8 cellular contexts compared by ENCODE assay signal in the genomic region with DNA sequence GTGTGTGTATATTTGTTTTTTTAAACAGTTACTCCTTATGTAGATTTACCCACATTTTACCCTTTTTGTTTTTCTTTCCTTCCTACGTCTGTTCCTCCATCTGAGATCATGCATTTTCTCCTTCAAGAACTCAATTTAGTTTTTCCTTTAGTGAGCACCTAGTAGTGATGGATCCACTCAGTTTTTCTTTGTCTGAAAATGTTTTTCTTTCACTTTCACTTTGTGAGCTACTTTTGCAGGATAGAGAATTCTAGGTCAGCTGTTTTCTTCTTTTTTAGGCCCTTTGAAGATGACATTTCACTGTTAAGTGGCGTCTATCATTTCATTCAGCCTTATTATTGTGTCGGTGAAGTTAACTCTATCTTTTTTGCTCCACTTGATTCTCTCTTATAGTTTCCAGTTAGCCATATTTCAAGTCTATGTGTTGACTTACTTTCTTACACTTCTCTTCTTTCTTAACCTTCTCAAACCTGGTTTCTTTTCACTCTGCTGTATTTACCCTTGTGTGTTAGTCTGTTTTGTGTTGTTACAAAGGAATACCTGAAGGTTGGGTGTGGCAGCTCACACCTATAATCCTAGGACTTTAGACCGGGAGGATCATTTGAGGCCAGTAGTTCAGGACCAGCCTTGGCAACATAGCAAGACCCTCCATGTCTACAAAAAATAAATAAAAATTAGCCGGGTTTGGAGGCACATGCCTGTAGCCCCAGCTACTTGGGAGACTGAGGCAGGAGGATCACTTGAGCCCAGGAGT. TPM values are rescaled to one million over a fixed set of nuclear protein-coding genes. Genes with fewer than 3 reads are reported as not detected.
DNase-seq lines count a peak whose midpoint lies in the region; ATAC-seq and TF ChIP-seq lines count a peak whose summit lies in the region.

No MANE protein-coding gene starts in this region.

- H3K4me3 Mint-ChIP-seq in stimulated activated naive CD8-positive, alpha-beta T cell treated with anti-CD3 and anti-CD28 coated beads, Interleukin-15, Interleukin-2, amounts not matched to agents 100 ng/mL and 50 ng/mL, for 24 hours, result peak overlapping the region; percentile 57
- peak overlapping the region; percentile 77 for H3K4me3 Mint-ChIP-seq in activated CD4-positive, alpha-beta memory T cell treated with anti-CD3 and anti-CD28 coated beads, Interleukin-2, amount 10 ng/mL, durations not matched to agents 7 days and 5 days
- peak overlapping the region; percentile 84 to 92 (median 86) for H3K4me3 Mint-ChIP-seq in immature natural killer cell
- no peak overlapping the region for H3K4me3 Mint-ChIP-seq in type B pancreatic cell

- H3K9me3 Mint-ChIP-seq in stimulated activated naive CD8-positive, alpha-beta T cell treated with anti-CD3 and anti-CD28 coated beads, Interleukin-15, Interleukin-2, amounts not matched to agents 100 ng/mL and 50 ng/mL, for 24 hours, result no peaks in the 10 kb centered on the region
- no peaks in the 10 kb centered on the region for H3K9me3 Mint-ChIP-seq in activated CD4-positive, alpha-beta memory T cell treated with anti-CD3 and anti-CD28 coated beads, Interleukin-2, amount 10 ng/mL, durations not matched to agents 7 days and 5 days
- H3K9me3 Mint-ChIP-seq in immature natural killer cell (no peaks in the 10 kb centered on the region), type B pancreatic cell (no peaks in the 10 kb centered on the region)

- peaks cover 19% of the 10 kb centered on the region for H3K4me1 Mint-ChIP-seq in stimulated activated naive CD8-positive, alpha-beta T cell treated with anti-CD3 and anti-CD28 coated beads, Interleukin-15, Interleukin-2, amounts not matched to agents 100 ng/mL and 50 ng/mL, for 24 hours (ENCODE audit: low read depth)
- peaks cover 30% of the 10 kb centered on the region for H3K4me1 Mint-ChIP-seq in activated CD4-positive, alpha-beta memory T cell treated with anti-CD3 and anti-CD28 coated beads, Interleukin-2, amount 10 ng/mL, durations not matched to agents 7 days and 5 days
- H3K4me1 Mint-ChIP-seq in immature natural killer cell (peaks cover 20% of the 10 kb centered on the region in 2 donors), type B pancreatic cell (ENCODE audit: unreplicated experiment) (no peaks in the 10 kb centered on the region)

- peaks cover 45% of the 10 kb centered on the region for H3K36me3 Mint-ChIP-seq in stimulated activated naive CD8-positive, alpha-beta T cell treated with anti-CD3 and anti-CD28 coated beads, Interleukin-15, Interleukin-2, amounts not matched to agents 100 ng/mL and 50 ng/mL, for 24 hours (ENCODE audit: low read depth)
- peaks cover 38% of the 10 kb centered on the region for H3K36me3 Mint-ChIP-seq in activated CD4-positive, alpha-beta memory T cell treated with anti-CD3 and anti-CD28 coated beads, Interleukin-2, amount 10 ng/mL, durations not matched to agents 7 days and 5 days (ENCODE audit: low read depth)
- H3K36me3 Mint-ChIP-seq in immature natural killer cell (peaks cover 6 to 36% (median 15%) of the 10 kb centered on the region in 3 donors), type B pancreatic cell (peaks cover 47% of the 10 kb centered on the region)

- TF ChIP-seq CTCF in type B pancreatic cell (conservative IDR thresholded peaks at IDR 0.05), result no peak

- CTCF ChIA-PET in activated CD4-positive, alpha-beta memory T cell treated with anti-CD3 and anti-CD28 coated beads, Interleukin-2, amount 10 ng/mL, durations not matched to agents 7 days and 5 days (lab: Charles Lee), result interaction anchor here (1.1 to 1.3 kb wide), 2 partner anchors 10 to 88 kb away, joined by 3 to 5 read pairs; no protein-coding TSS in a partner anchor

- POLR2A ChIA-PET in activated CD4-positive, alpha-beta memory T cell treated with anti-CD3 and anti-CD28 coated beads, Interleukin-2, amount 10 ng/mL, durations not matched to agents 7 days and 5 days (lab: Charles Lee), result interaction anchor here (1.0 to 1.8 kb wide), 5 partner anchors 11 to 592 kb away, joined by 3 to 6 read pairs (median 5); a partner anchor contains a TSS

- H3K27me3 Mint-ChIP-seq in stimulated activated naive CD8-positive, alpha-beta T cell treated with anti-CD3 and anti-CD28 coated beads, Interleukin-15, Interleukin-2, amounts not matched to agents 100 ng/mL and 50 ng/mL, for 24 hours, result no peaks in the 10 kb centered on the region
- no peaks in the 10 kb centered on the region for H3K27me3 Mint-ChIP-seq in activated CD4-positive, alpha-beta memory T cell treated with anti-CD3 and anti-CD28 coated beads, Interleukin-2, amount 10 ng/mL, durations not matched to agents 7 days and 5 days
- H3K27me3 Mint-ChIP-seq in immature natural killer cell (ENCODE audit: low read depth in 3 of 3) (peaks cover 0 to 7% (median 0%) of the 10 kb centered on the region in 3 donors), type B pancreatic cell (no peaks in the 10 kb centered on the region)

- H3K27ac Mint-ChIP-seq in stimulated activated naive CD8-positive, alpha-beta T cell treated with anti-CD3 and anti-CD28 coated beads, Interleukin-15, Interleukin-2, amounts not matched to agents 100 ng/mL and 50 ng/mL, for 24 hours, result peak overlapping the region; percentile 56
- peak overlapping the region; percentile 82 for H3K27ac Mint-ChIP-seq in activated CD4-positive, alpha-beta memory T cell treated with anti-CD3 and anti-CD28 coated beads, Interleukin-2, amount 10 ng/mL, durations not matched to agents 7 days and 5 days
- peak overlapping the region; percentile 76 to 93 (median 88) for H3K27ac Mint-ChIP-seq in immature natural killer cell
- peak overlapping the region; percentile 30 for H3K27ac Mint-ChIP-seq in type B pancreatic cell

- no peak for ATAC-seq in stimulated activated naive CD8-positive, alpha-beta T cell treated with anti-CD3 and anti-CD28 coated beads, Interleukin-15, Interleukin-2, amounts not matched to agents 100 U/mL and 50 U/mL, for 24 hours

- no peak for DNase-seq in stimulated activated naive CD8-positive, alpha-beta T cell treated with anti-CD3 and anti-CD28 coated beads, Interleukin-15, Interleukin-2, amounts not matched to agents 100 U/mL and 50 U/mL, for 24 hours
- DNase-seq in activated CD4-positive, alpha-beta memory T cell treated with anti-CD3 and anti-CD28 coated beads, Interleukin-2, amount 10 ng/mL, durations not matched to agents 7 days and 5 days, result no peak
- DNase-seq in immature natural killer cell (peak; percentile 9 to 19 (median 15)), type B pancreatic cell (ENCODE audit: extremely low spot score, unreplicated experiment) (no peak), HUDEP-2 (lab: John Stamatoyannopoulos, UW; ENCODE audit: unreplicated experiment in 76 of 76) (no peak), NCI-H748 (lab: John Stamatoyannopoulos, UW; ENCODE audit: unreplicated experiment) (no peak)
- no peak for DNase-seq in stimulated activated CD4-positive, alpha-beta T cell treated with anti-CD3 and anti-CD28 coated beads, Interleukin-1b, Interleukin-23, amount 100 ng/mL, for 48 hours

RNA-seq across cellular contexts. Expression of a gene that starts 55.8 kb away (rescaled TPM):
- total RNA-seq in activated CD4-positive, alpha-beta memory T cell treated with anti-CD3 and anti-CD28 coated beads, Interleukin-2, amount 10 ng/mL, durations not matched to agents 7 days and 5 days, result 10 to 100 TPM; 18.6 to 25.7 TPM
- polyA plus RNA-seq in immature natural killer cell, result 10 to 100 TPM in 2 of 3 donors, 1 to 10 TPM in 1; 6.8 to 15.4 (median 14.8) TPM
- total RNA-seq in type B pancreatic cell (ENCODE audit: low replicate concordance), result 47.3 and 54.9 TPM in 2 replicates

Comparison
In these comparisons a context has a peak if more than half of its experiments do, and no peak if none do; other contexts are left out.
1. H3K27ac Mint-ChIP-seq: peak in every context shown above with its lines; median percentile 88 in immature natural killer cell; 82 in activated CD4-positive, alpha-beta memory T cell treated with anti-CD3 and anti-CD28 coated beads, Interleukin-2, amount 10 ng/mL, durations not matched to agents 7 days and 5 days; 56 in stimulated activated naive CD8-positive, alpha-beta T cell treated with anti-CD3 and anti-CD28 coated beads, Interleukin-15, Interleukin-2, amounts not matched to agents 100 ng/mL and 50 ng/mL, for 24 hours; 30 in type B pancreatic cell.
2. DNase-seq: peak in immature natural killer cell (3 of 3); none in stimulated activated naive CD8-positive, alpha-beta T cell treated with anti-CD3 and anti-CD28 coated beads, Interleukin-15, Interleukin-2, amounts not matched to agents 100 U/mL and 50 U/mL, for 24 hours (single experiment), activated CD4-positive, alpha-beta memory T cell treated with anti-CD3 and anti-CD28 coated beads, Interleukin-2, amount 10 ng/mL, durations not matched to agents 7 days and 5 days (single experiment), type B pancreatic cell (single experiment), HUDEP-2 (0 of 76), NCI-H748 (single experiment) and stimulated activated CD4-positive, alpha-beta T cell treated with anti-CD3 and anti-CD28 coated beads, Interleukin-1b, Interleukin-23, amount 100 ng/mL, for 48 hours (single experiment).